21 cellular contexts compared by ENCODE assay signal in genomic region chr14:61258985-61259384, GRCh38. TPM values are rescaled to one million over a fixed set of nuclear protein-coding genes. Genes with fewer than 3 reads are reported as not detected.
A peak's percentile ranks its signal among the peaks of the same experiment; 100 is the strongest.
DNase-seq lines count a peak whose midpoint lies in the region; FAIRE-seq and TF ChIP-seq lines count a peak whose summit lies in the region.
"Had no signal": no experiment of that assay in that cellular context is flagged by ENCODE, and none has a peak within 500 bp of the region (broad histone marks: within the 10 kb centered on the region; RNA-seq: fewer than 3 reads in every experiment).

No MANE protein-coding gene starts in this region.

- no peak overlapping the region for H3K4me3 Mint-ChIP-seq in astrocyte (ENCODE audit: unreplicated experiment)
- no peak overlapping the region for H3K4me3 Mint-ChIP-seq in activated naive CD4-positive, alpha-beta T cell treated with anti-CD3 and anti-CD28 coated beads for 36 hours
- H3K4me3 Mint-ChIP-seq: mesothelial cell of epicardium; stimulated activated naive CD8-positive, alpha-beta T cell treated with anti-CD3 and anti-CD28 coated beads, Interleukin-15, Interleukin-2, amounts not matched to agents 100 ng/mL and 50 ng/mL, for 24 hours had no signal

- H3K27me3 Mint-ChIP-seq in astrocyte (ENCODE audit: low read depth, unreplicated experiment): no peaks in the 10 kb centered on the region
- H3K27me3 Mint-ChIP-seq in activated naive CD4-positive, alpha-beta T cell treated with anti-CD3 and anti-CD28 coated beads for 36 hours (ENCODE audit: low read depth): peaks cover 7% of the 10 kb centered on the region

- no peak for FAIRE-seq in astrocyte (lab: Jason Lieb, UNC)
- FAIRE-seq: GM12878 had no signal

- H3K4me1 Mint-ChIP-seq in astrocyte (ENCODE audit: low read depth, unreplicated experiment): no peaks in the 10 kb centered on the region
- H3K4me1 Mint-ChIP-seq in activated naive CD4-positive, alpha-beta T cell treated with anti-CD3 and anti-CD28 coated beads for 36 hours (ENCODE audit: low read depth): no peaks in the 10 kb centered on the region

- H3K79me2 ChIP-seq in astrocyte (ENCODE audit: insufficient read depth, low read length) (no peaks in the 10 kb centered on the region), neural cell (replicated peaks; ENCODE audit: insufficient read depth, low read length) (no peaks in the 10 kb centered on the region)

- H2AFZ ChIP-seq in astrocyte (ENCODE audit: low read depth, low read length): peak overlapping the region; percentile 9
- H2AFZ ChIP-seq in neural cell (ENCODE audit: low read depth, low read length): no peak overlapping the region

- H3K4me2 ChIP-seq in astrocyte (ENCODE audit: low read length): peak overlapping the region; percentile 44
- H3K4me2 ChIP-seq in neural cell (ENCODE audit: low read length): no peak overlapping the region

- H3K9me3 Mint-ChIP-seq in astrocyte (ENCODE audit: unreplicated experiment): no peaks in the 10 kb centered on the region
- no peaks in the 10 kb centered on the region for H3K9me3 Mint-ChIP-seq in activated naive CD4-positive, alpha-beta T cell treated with anti-CD3 and anti-CD28 coated beads for 36 hours
- H3K9me3 Mint-ChIP-seq: mesothelial cell of epicardium; stimulated activated naive CD8-positive, alpha-beta T cell treated with anti-CD3 and anti-CD28 coated beads, Interleukin-15, Interleukin-2, amounts not matched to agents 100 ng/mL and 50 ng/mL, for 24 hours had no signal

- TF ChIP-seq RAD21 in neural cell (conservative IDR thresholded peaks at IDR 0.05): no peak

- H3K9me2 ChIP-seq in neural cell (ENCODE audit: insufficient read depth, low read length): no peaks in the 10 kb centered on the region

- peak; percentile 94 for DNase-seq in EH (ENCODE audit: low read depth)
- peak; percentile 13 for DNase-seq in HS-5 (ENCODE audit: low read depth)
- peak; percentile 36 for DNase-seq in astrocyte (ENCODE audit: low read depth)
- DNase-seq in GF-D8 (lab: John Stamatoyannopoulos, UW): no peak
- no peak for DNase-seq in tibial artery
- no peak for DNase-seq in activated naive CD4-positive, alpha-beta T cell treated with anti-CD3 and anti-CD28 coated beads for 36 hours
- no peak for DNase-seq in DMS153 treated with DMSO at 0.1 percent for 48 hours (lab: John Stamatoyannopoulos, UW; ENCODE audit: unreplicated experiment)
- DNase-seq: activated CD4-positive, CD25-positive, alpha-beta regulatory T cell treated with anti-CD3 and anti-CD28 coated beads, Interleukin-2, amount 50 U/mL, for 72 hours; activated naive CD4-positive, alpha-beta T cell treated with anti-CD3 and anti-CD28 coated beads, Interleukin-2, amount 50 U/mL, for 16 hours; C1 segment of cervical spinal cord; NCI-H2029; NCI-H774; occipital lobe; RPMI8226; spleen had no signal

- TF ChIP-seq CTCF in astrocyte (IDR thresholded peaks at IDR 0.05; ENCODE audit: insufficient read depth, low read depth, low read length) (no peak), neural cell (IDR thresholded peaks at IDR 0.05; ENCODE audit: poor library complexity, severe bottlenecking) (no peak), tibial artery (IDR thresholded peaks at IDR 0.05) (no peak)

- H3K27me3 ChIP-seq in astrocyte (ENCODE audit: insufficient read depth, low read length) (no peaks in the 10 kb centered on the region), neural cell (ENCODE audit: insufficient read depth, low read depth, low read length) (no peaks in the 10 kb centered on the region), tibial artery (no peaks in the 10 kb centered on the region)
- H3K27me3 ChIP-seq: breast epithelium, spleen had no signal

- H3K36me3 ChIP-seq in astrocyte (ENCODE audit: insufficient read depth, low read length) (no peaks in the 10 kb centered on the region), neural cell (ENCODE audit: insufficient read depth, low read length) (no peaks in the 10 kb centered on the region), tibial artery (no peaks in the 10 kb centered on the region)
- H3K36me3 ChIP-seq: breast epithelium, HAP-1, spleen had no signal

- H3K36me3 Mint-ChIP-seq in astrocyte (ENCODE audit: low read depth, unreplicated experiment): no peaks in the 10 kb centered on the region
- no peaks in the 10 kb centered on the region for H3K36me3 Mint-ChIP-seq in activated naive CD4-positive, alpha-beta T cell treated with anti-CD3 and anti-CD28 coated beads for 36 hours (ENCODE audit: low read depth)
- H3K36me3 Mint-ChIP-seq: mesothelial cell of epicardium had no signal

- CTCF ChIA-PET in activated naive CD4-positive, alpha-beta T cell treated with anti-CD3 and anti-CD28 coated beads for 36 hours (lab: Charles Lee): no interaction called here

- intact Hi-C loops in tibial artery (cut with DNase I; ENCODE audit: low total_unique reads): loop anchor here (10.0 kb wide), 1 partner anchor 234 kb away; no protein-coding TSS in a partner anchor
- intact Hi-C loops in activated naive CD4-positive, alpha-beta T cell treated with anti-CD3 and anti-CD28 coated beads for 36 hours (cut with micrococcal nuclease): loop anchor here (10.0 kb wide), 1 partner anchor 1064 kb away; no protein-coding TSS in a partner anchor

- peaks cover 12% of the 10 kb centered on the region for H3K4me1 ChIP-seq in astrocyte (ENCODE audit: insufficient read depth, low read length)
- H3K4me1 ChIP-seq in tibial artery: peaks cover 0 to 12% (median 5%) of the 10 kb centered on the region in 4 donors
- H3K4me1 ChIP-seq: breast epithelium, HAP-1 had no signal

- H4K20me1 ChIP-seq in astrocyte (ENCODE audit: insufficient read depth, low read length) (no peaks in the 10 kb centered on the region), neural cell (ENCODE audit: insufficient read depth) (no peaks in the 10 kb centered on the region)

- H3K27ac ChIP-seq in astrocyte (ENCODE audit: low read depth, low read length) (no peak overlapping the region), neural cell (ENCODE audit: low read length) (peak overlapping the region; percentile 90), tibial artery (peak overlapping the region in 1 of 2 donors; percentile 9)
- H3K27ac ChIP-seq: breast epithelium, spleen had no signal

- H3K27ac Mint-ChIP-seq in astrocyte (ENCODE audit: unreplicated experiment): no peak overlapping the region
- H3K27ac Mint-ChIP-seq in activated naive CD4-positive, alpha-beta T cell treated with anti-CD3 and anti-CD28 coated beads for 36 hours: no peak overlapping the region
- H3K27ac Mint-ChIP-seq: mesothelial cell of epicardium; stimulated activated naive CD8-positive, alpha-beta T cell treated with anti-CD3 and anti-CD28 coated beads, Interleukin-15, Interleukin-2, amounts not matched to agents 100 ng/mL and 50 ng/mL, for 24 hours had no signal

- H3F3A ChIP-seq in neural cell (ENCODE audit: insufficient read depth, low read length, poor library complexity, severe bottlenecking): peaks cover 13% of the 10 kb centered on the region

- peak; percentile 99 for TF ChIP-seq EP300 in neural cell (conservative IDR thresholded peaks at IDR 0.05; ENCODE audit: poor library complexity, severe bottlenecking)

- H3K9me3 ChIP-seq in astrocyte (ENCODE audit: insufficient read depth, low read depth, low read length): no peaks in the 10 kb centered on the region
- H3K9me3 ChIP-seq in neural cell (ENCODE audit: low read length): no peaks in the 10 kb centered on the region
- H3K9me3 ChIP-seq in tibial artery: no peaks in the 10 kb centered on the region
- H3K9me3 ChIP-seq: breast epithelium, HAP-1, spleen had no signal

- H3K4me3 ChIP-seq in astrocyte (ENCODE audit: insufficient read depth, low read depth, low read length): no peak overlapping the region
- H3K4me3 ChIP-seq in neural cell (ENCODE audit: low read length): peak overlapping the region; percentile 32
- H3K4me3 ChIP-seq in tibial artery: no peak overlapping the region
- H3K4me3 ChIP-seq: breast epithelium, GM12878, HAP-1, spleen had no signal

- H3K9ac ChIP-seq in astrocyte (ENCODE audit: low read length) (no peak overlapping the region), neural cell (ENCODE audit: low read length) (peak overlapping the region; percentile 49)

TF ChIP-seq in neural cell, 6 proteins besides CTCF, POLR2A, EP300 and RAD21:
- TF ChIP-seq EZH2 (IDR thresholded peaks at IDR 0.05; ENCODE audit: borderline replicate concordance, insufficient read depth, low read length, poor library complexity, severe bottlenecking) (no peak), SMC3 (conservative IDR thresholded peaks at IDR 0.05; ENCODE audit: poor library complexity) (no peak), POLR2AphosphoS5 (IDR thresholded peaks at IDR 0.05) (peak; percentile 84), MXI1 (conservative IDR thresholded peaks at IDR 0.05; ENCODE audit: poor library complexity, severe bottlenecking) (peak; percentile 15)
- TF ChIP-seq, protein P1, sequence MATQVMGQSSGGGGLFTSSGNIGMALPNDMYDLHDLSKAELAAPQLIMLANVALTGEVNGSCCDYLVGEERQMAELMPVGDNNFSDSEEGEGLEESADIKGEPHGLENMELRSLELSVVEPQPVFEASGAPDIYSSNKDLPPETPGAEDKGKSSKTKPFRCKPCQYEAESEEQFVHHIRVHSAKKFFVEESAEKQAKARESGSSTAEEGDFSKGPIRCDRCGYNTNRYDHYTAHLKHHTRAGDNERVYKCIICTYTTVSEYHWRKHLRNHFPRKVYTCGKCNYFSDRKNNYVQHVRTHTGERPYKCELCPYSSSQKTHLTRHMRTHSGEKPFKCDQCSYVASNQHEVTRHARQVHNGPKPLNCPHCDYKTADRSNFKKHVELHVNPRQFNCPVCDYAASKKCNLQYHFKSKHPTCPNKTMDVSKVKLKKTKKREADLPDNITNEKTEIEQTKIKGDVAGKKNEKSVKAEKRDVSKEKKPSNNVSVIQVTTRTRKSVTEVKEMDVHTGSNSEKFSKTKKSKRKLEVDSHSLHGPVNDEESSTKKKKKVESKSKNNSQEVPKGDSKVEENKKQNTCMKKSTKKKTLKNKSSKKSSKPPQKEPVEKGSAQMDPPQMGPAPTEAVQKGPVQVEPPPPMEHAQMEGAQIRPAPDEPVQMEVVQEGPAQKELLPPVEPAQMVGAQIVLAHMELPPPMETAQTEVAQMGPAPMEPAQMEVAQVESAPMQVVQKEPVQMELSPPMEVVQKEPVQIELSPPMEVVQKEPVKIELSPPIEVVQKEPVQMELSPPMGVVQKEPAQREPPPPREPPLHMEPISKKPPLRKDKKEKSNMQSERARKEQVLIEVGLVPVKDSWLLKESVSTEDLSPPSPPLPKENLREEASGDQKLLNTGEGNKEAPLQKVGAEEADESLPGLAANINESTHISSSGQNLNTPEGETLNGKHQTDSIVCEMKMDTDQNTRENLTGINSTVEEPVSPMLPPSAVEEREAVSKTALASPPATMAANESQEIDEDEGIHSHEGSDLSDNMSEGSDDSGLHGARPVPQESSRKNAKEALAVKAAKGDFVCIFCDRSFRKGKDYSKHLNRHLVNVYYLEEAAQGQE (IDR thresholded peaks at IDR 0.05; ENCODE audit: borderline replicate concordance): peak; percentile 98

RNA-seq across cellular contexts. Expression of gene TMEM30B, which starts 22.2 kb away (rescaled TPM):
- 0.36 TPM in 1 of 2 replicates, not detected in the other for total RNA-seq in astrocyte
- polyA plus RNA-seq in neural cell: 0.28 TPM in 1 of 2 replicates, not detected in the other
- not detected in 2 replicates for polyA minus RNA-seq in neural cell
- total RNA-seq in activated naive CD4-positive, alpha-beta T cell treated with anti-CD3 and anti-CD28 coated beads for 36 hours: 1 to 10 TPM; 2.8 to 3.0 TPM
- polyA plus RNA-seq: GM12878 had no signal

Comparison
In these comparisons a context has a peak if more than half of its experiments do, and no peak if none do; other contexts are left out.
1. DNase-seq: peak in EH (single experiment), HS-5 (single experiment) and astrocyte (single experiment); none in GF-D8 (single experiment), tibial artery (0 of 2), activated naive CD4-positive, alpha-beta T cell treated with anti-CD3 and anti-CD28 coated beads for 36 hours (single experiment) and DMS153 treated with DMSO at 0.1 percent for 48 hours (single experiment).